Comparison of ENCODE assay signal across 17 cellular contexts in genomic region chr3:31648286-31648968, GRCh38.
"Had no signal": no experiment of that assay in that cellular context is flagged by ENCODE, and none has a peak within 500 bp of the region (broad histone marks: within the 10 kb centered on the region; RNA-seq: fewer than 3 reads in every experiment).

No MANE protein-coding gene starts in this region.

- H3K4me1 ChIP-seq: colonic mucosa, heart left ventricle, left lung, pancreas, suprapubic skin had no signal

- H3K9me3 ChIP-seq: colonic mucosa had no signal

- H3K4me3 ChIP-seq: colonic mucosa, heart left ventricle, left lung, pancreas, suprapubic skin had no signal

- H3K36me3 ChIP-seq: colonic mucosa, pancreas had no signal

- ATAC-seq: left lung; pancreas; stimulated activated naive CD8-positive, alpha-beta T cell treated with anti-CD3 and anti-CD28 coated beads, Interleukin-15, Interleukin-2, amounts not matched to agents 100 U/mL and 50 U/mL, for 24 hours; T-helper 17 cell had no signal

- H3K27me3 ChIP-seq: colonic mucosa, heart left ventricle, left lung, pancreas, suprapubic skin had no signal

- FAIRE-seq: endothelial cell of umbilical vein, pancreas had no signal

- H3K27ac ChIP-seq: colonic mucosa, heart left ventricle, left lung, pancreas, suprapubic skin had no signal

- DNase-seq: activated B cell treated with CpG ODN at 0.5 μM for 24 hours; activated CD4-positive, alpha-beta T cell treated with anti-CD3 and anti-CD28 coated beads, Interleukin-2, amount 10 ng/mL, durations not matched to agents 7 days and 5 days; activated effector memory CD4-positive, alpha-beta T cell treated with Interleukin-2 at 50 U/mL for 16 hours; activated T-cell treated with anti-CD3 and anti-CD28 coated beads, Interleukin-2, amount 50 U/mL, for 1 hour; anterior cingulate cortex; colonic mucosa; foreskin melanocyte; heart left ventricle; left lung; nephron progenitor cell; pancreas; stimulated activated CD4-positive, alpha-beta T cell treated with anti-CD3 and anti-CD28 coated beads, Interleukin-4, amount 100 ng/mL, for 1 hour; stimulated activated CD8-positive, alpha-beta memory T cell treated with anti-CD3 and anti-CD28 coated beads, Interleukin-4, amount 100 ng/mL, for 48 hours; stimulated activated naive CD8-positive, alpha-beta T cell treated with anti-CD3 and anti-CD28 coated beads, Interleukin-15, Interleukin-2, amounts not matched to agents 100 U/mL and 50 U/mL, for 24 hours; T-helper 17 cell had no signal
